In genomic region chr11:65180877-65181568, GRCh38 we compare ENCODE assay signal across 8 cellular contexts. TPM values are rescaled to one million over a fixed set of nuclear protein-coding genes. Genes with fewer than 3 reads are reported as not detected.
DNase-seq lines count a peak whose midpoint lies in the region; ATAC-seq and TF ChIP-seq lines count a peak whose summit lies in the region.

No MANE protein-coding gene starts in this region.

- peaks cover 9% of the 10 kb centered on the region for H3K36me3 Mint-ChIP-seq in activated CD4-positive, alpha-beta memory T cell treated with anti-CD3 and anti-CD28 coated beads, Interleukin-2, amount 10 ng/mL, durations not matched to agents 7 days and 5 days (ENCODE audit: low read depth)
- H3K36me3 Mint-ChIP-seq in effector memory CD8-positive, alpha-beta T cell (ENCODE audit: insufficient read depth): peaks cover 4% of the 10 kb centered on the region
- peaks cover 2% of the 10 kb centered on the region for H3K36me3 Mint-ChIP-seq in mesothelial cell of epicardium

- ATAC-seq in GM18511 (IDR thresholded peaks at IDR 0.05; ENCODE audit: unreplicated experiment): peak; percentile 68
- ATAC-seq in HG03175 (IDR thresholded peaks at IDR 0.05; ENCODE audit: unreplicated experiment): peak; percentile 66
- peak; percentile 79 for ATAC-seq in effector memory CD8-positive, alpha-beta T cell (replicated peaks)

- POLR2A ChIA-PET in activated CD4-positive, alpha-beta memory T cell treated with anti-CD3 and anti-CD28 coated beads, Interleukin-2, amount 10 ng/mL, durations not matched to agents 7 days and 5 days (lab: Charles Lee): interaction anchor here (0.7 to 3.9 kb wide), 11 partner anchors 12 to 318 kb away, joined by 3 to 30 read pairs (median 7); partner anchors contain the start of genes FAU, MRPL49, POLA2 and SPDYC

- no peaks in the 10 kb centered on the region for H3K27me3 Mint-ChIP-seq in activated CD4-positive, alpha-beta memory T cell treated with anti-CD3 and anti-CD28 coated beads, Interleukin-2, amount 10 ng/mL, durations not matched to agents 7 days and 5 days
- no peaks in the 10 kb centered on the region for H3K27me3 Mint-ChIP-seq in effector memory CD8-positive, alpha-beta T cell
- no peaks in the 10 kb centered on the region for H3K27me3 Mint-ChIP-seq in mesothelial cell of epicardium (ENCODE audit: low read depth)

- peaks cover 25% of the 10 kb centered on the region for H3K4me1 Mint-ChIP-seq in activated CD4-positive, alpha-beta memory T cell treated with anti-CD3 and anti-CD28 coated beads, Interleukin-2, amount 10 ng/mL, durations not matched to agents 7 days and 5 days
- peaks cover 16 to 27% of the 10 kb centered on the region in 2 donors for H3K4me1 Mint-ChIP-seq in effector memory CD8-positive, alpha-beta T cell (ENCODE audit: low read depth in 2 of 2)
- peaks cover 21% of the 10 kb centered on the region for H3K4me1 Mint-ChIP-seq in mesothelial cell of epicardium

- H3K9me3 Mint-ChIP-seq in activated CD4-positive, alpha-beta memory T cell treated with anti-CD3 and anti-CD28 coated beads, Interleukin-2, amount 10 ng/mL, durations not matched to agents 7 days and 5 days: no peaks in the 10 kb centered on the region
- H3K9me3 Mint-ChIP-seq in effector memory CD8-positive, alpha-beta T cell: no peaks in the 10 kb centered on the region
- H3K9me3 Mint-ChIP-seq in mesothelial cell of epicardium: no peaks in the 10 kb centered on the region

- H3K27ac Mint-ChIP-seq in activated CD4-positive, alpha-beta memory T cell treated with anti-CD3 and anti-CD28 coated beads, Interleukin-2, amount 10 ng/mL, durations not matched to agents 7 days and 5 days: peak overlapping the region; percentile 65
- H3K27ac Mint-ChIP-seq in effector memory CD8-positive, alpha-beta T cell: peak overlapping the region; percentile 89 to 95
- H3K27ac Mint-ChIP-seq in mesothelial cell of epicardium: peak overlapping the region; percentile 82

- CTCF ChIA-PET in activated CD4-positive, alpha-beta memory T cell treated with anti-CD3 and anti-CD28 coated beads, Interleukin-2, amount 10 ng/mL, durations not matched to agents 7 days and 5 days (lab: Charles Lee): interaction anchor here (0.9 to 2.2 kb wide), 7 partner anchors 46 to 168 kb away, joined by 3 to 9 read pairs (median 4); no protein-coding TSS in a partner anchor

- peak overlapping the region; percentile 95 for H3K4me3 Mint-ChIP-seq in activated CD4-positive, alpha-beta memory T cell treated with anti-CD3 and anti-CD28 coated beads, Interleukin-2, amount 10 ng/mL, durations not matched to agents 7 days and 5 days
- H3K4me3 Mint-ChIP-seq in effector memory CD8-positive, alpha-beta T cell: peak overlapping the region; percentile 89 to 95
- peak overlapping the region; percentile 89 for H3K4me3 Mint-ChIP-seq in mesothelial cell of epicardium

- peak; percentile 78 for DNase-seq in 8988T
- peak; percentile 71 to 92 for DNase-seq in NCI-H526 (lab: John Stamatoyannopoulos, UW)
- peak; percentile 65 for DNase-seq in activated CD4-positive, alpha-beta memory T cell treated with anti-CD3 and anti-CD28 coated beads, Interleukin-2, amount 10 ng/mL, durations not matched to agents 7 days and 5 days
- peak; percentile 47 to 49 (median 48) for DNase-seq in effector memory CD8-positive, alpha-beta T cell
- DNase-seq in mesothelial cell of epicardium (ENCODE audit: low spot score in 2 of 2, unreplicated experiment in 2 of 2): peak; percentile 72 to 83
- DNase-seq in stimulated activated naive CD4-positive, alpha-beta T cell (lab: John Stamatoyannopoulos, UW): peak; percentile 21 to 59 (median 54)

- peak; percentile 80 for TF ChIP-seq CTCF in mesothelial cell of epicardium (IDR thresholded peaks at IDR 0.05; ENCODE audit: unreplicated experiment)

RNA-seq across cellular contexts. Expression of gene CAPN1, which starts 0.7 kb away (rescaled TPM):
- total RNA-seq in activated CD4-positive, alpha-beta memory T cell treated with anti-CD3 and anti-CD28 coated beads, Interleukin-2, amount 10 ng/mL, durations not matched to agents 7 days and 5 days: 100 to 1,000 TPM; 164 to 167 TPM
- 176 to 196 TPM (median 192 TPM) in 3 replicates for total RNA-seq in mesothelial cell of epicardium

RNA-seq across cellular contexts. Expression of gene SPDYC, which starts 11.0 kb away (rescaled TPM):
- not detected for total RNA-seq in activated CD4-positive, alpha-beta memory T cell treated with anti-CD3 and anti-CD28 coated beads, Interleukin-2, amount 10 ng/mL, durations not matched to agents 7 days and 5 days
- total RNA-seq in mesothelial cell of epicardium: not detected in 3 replicates

RNA-seq across cellular contexts. Expression of gene SYVN1, which starts 46.7 kb away (rescaled TPM):
- total RNA-seq in activated CD4-positive, alpha-beta memory T cell treated with anti-CD3 and anti-CD28 coated beads, Interleukin-2, amount 10 ng/mL, durations not matched to agents 7 days and 5 days: 10 to 100 TPM; 39.4 to 42.2 TPM
- 45.4 to 52.6 TPM (median 47.8 TPM) in 3 replicates for total RNA-seq in mesothelial cell of epicardium

RNA-seq across cellular contexts. Expression of gene MRPL49, which starts 58.9 kb away (rescaled TPM):
- total RNA-seq in activated CD4-positive, alpha-beta memory T cell treated with anti-CD3 and anti-CD28 coated beads, Interleukin-2, amount 10 ng/mL, durations not matched to agents 7 days and 5 days: 10 to 100 TPM; 36.5 to 37.4 TPM
- 41.3 to 45.3 TPM (median 43.8 TPM) in 3 replicates for total RNA-seq in mesothelial cell of epicardium

RNA-seq across cellular contexts. Expression of gene FAU, which starts 59.1 kb away (rescaled TPM):
- total RNA-seq in activated CD4-positive, alpha-beta memory T cell treated with anti-CD3 and anti-CD28 coated beads, Interleukin-2, amount 10 ng/mL, durations not matched to agents 7 days and 5 days: 1,000 to 10,000 TPM in 1 of 2 experiments, 100 to 1,000 TPM in 1; 995 to 1,031 TPM
- total RNA-seq in mesothelial cell of epicardium: 710 to 765 TPM (median 760 TPM) in 3 replicates

Comparison
In these comparisons a context has a peak if more than half of its experiments do, and no peak if none do; other contexts are left out.
1. Peak in every context shown above with its lines: DNase-seq and ATAC-seq.